Comparison of ENCODE assay signal across 18 cellular contexts in genomic region chr14:32534145-32534544, GRCh38.
DNase-seq lines count a peak whose midpoint lies in the region; ATAC-seq, FAIRE-seq and TF ChIP-seq lines count a peak whose summit lies in the region.
"Had no signal": no experiment of that assay in that cellular context is flagged by ENCODE, and none has a peak within 500 bp of the region (broad histone marks: within the 10 kb centered on the region; RNA-seq: fewer than 3 reads in every experiment).

No MANE protein-coding gene starts in this region.

- in situ Hi-C loops in gastrocnemius medialis (cut with MboI; ENCODE audit: low sequenced_read_pairs in 4 of 4), result no loop called here

- H3K4me3 ChIP-seq in left ventricle myocardium inferior, result no peak overlapping the region
- no peak overlapping the region for H3K4me3 ChIP-seq in gastrocnemius medialis
- H3K4me3 ChIP-seq: A549; BLaER1 treated with 17β-estradiol and CSF1 and Interleukin-3, amounts not matched to agents 10 nM and 100 nM had no signal

- no peak for ATAC-seq in gastrocnemius medialis
- ATAC-seq: A549 had no signal

- intact Hi-C loops in left ventricle myocardium inferior (cut with micrococcal nuclease) (no loop called here), cardiac septum (cut with DNase I) (no loop called here), gastrocnemius medialis (cut with DNase I; ENCODE audit: low total_unique reads) (no loop called here)

- FAIRE-seq in D721Med (lab: Jason Lieb, UNC), result peak; percentile 84
- FAIRE-seq: A549, G401.6, GM12891, GM19239 had no signal

- H3K27ac ChIP-seq in left ventricle myocardium inferior (replicated peaks) (peak overlapping the region; percentile 78), gastrocnemius medialis (peak overlapping the region in 3 of 4 donors; percentile 40 to 77 (median 60))
- H3K27ac ChIP-seq: 22Rv1; A549; BLaER1 treated with 17β-estradiol and CSF1 and Interleukin-3, amounts not matched to agents 10 nM and 100 nM; C4-2B had no signal

- H3K9me3 ChIP-seq in left ventricle myocardium inferior (replicated peaks) (no peaks in the 10 kb centered on the region), gastrocnemius medialis (no peaks in the 10 kb centered on the region)
- H3K9me3 ChIP-seq: A549; BLaER1 treated with 17β-estradiol and CSF1 and Interleukin-3, amounts not matched to agents 10 nM and 100 nM had no signal

- TF ChIP-seq CTCF in left ventricle myocardium inferior (IDR thresholded peaks at IDR 0.05; ENCODE audit: borderline replicate concordance) (no peak), D721Med (IDR thresholded peaks at IDR 0.05; ENCODE audit: insufficient read depth, missing control alignments) (no peak), gastrocnemius medialis (IDR thresholded peaks at IDR 0.05 in 4 of 5, conservative IDR thresholded peaks at IDR 0.05 in 1 of 5) (no peak)

- TF ChIP-seq POLR2A in gastrocnemius medialis (IDR thresholded peaks at IDR 0.05), result no peak

- peaks cover 72% of the 10 kb centered on the region for H3K4me1 ChIP-seq in left ventricle myocardium inferior
- peaks cover 46 to 57% of the 10 kb centered on the region in 2 donors for H3K4me1 ChIP-seq in gastrocnemius medialis
- H3K4me1 ChIP-seq: A549 had no signal

- DNase-seq in left ventricle myocardium inferior (no peak), cardiac septum (ENCODE audit: low spot score) (no peak), D721Med (ENCODE audit: insufficient read length, low spot score) (no peak), gastrocnemius medialis (no peak), RPMI8226 (no peak)
- DNase-seq: AML-193; CD4-positive, alpha-beta T cell; CD8-positive, alpha-beta memory T cell; COR-L47; DMS79 treated with DMSO at 0.1 percent for 48 hours; GF-D8 had no signal

- no peaks in the 10 kb centered on the region for H3K27me3 ChIP-seq in left ventricle myocardium inferior (ENCODE audit: low read depth)
- no peaks in the 10 kb centered on the region for H3K27me3 ChIP-seq in gastrocnemius medialis
- H3K27me3 ChIP-seq: BLaER1 treated with 17β-estradiol and CSF1 and Interleukin-3, amounts not matched to agents 10 nM and 100 nM had no signal

- H3K36me3 ChIP-seq in left ventricle myocardium inferior (no peaks in the 10 kb centered on the region), gastrocnemius medialis (no peaks in the 10 kb centered on the region)
- H3K36me3 ChIP-seq: BLaER1 treated with 17β-estradiol and CSF1 and Interleukin-3, amounts not matched to agents 10 nM and 100 nM had no signal
